8 cellular contexts compared by ENCODE assay signal in the genomic region with DNA sequence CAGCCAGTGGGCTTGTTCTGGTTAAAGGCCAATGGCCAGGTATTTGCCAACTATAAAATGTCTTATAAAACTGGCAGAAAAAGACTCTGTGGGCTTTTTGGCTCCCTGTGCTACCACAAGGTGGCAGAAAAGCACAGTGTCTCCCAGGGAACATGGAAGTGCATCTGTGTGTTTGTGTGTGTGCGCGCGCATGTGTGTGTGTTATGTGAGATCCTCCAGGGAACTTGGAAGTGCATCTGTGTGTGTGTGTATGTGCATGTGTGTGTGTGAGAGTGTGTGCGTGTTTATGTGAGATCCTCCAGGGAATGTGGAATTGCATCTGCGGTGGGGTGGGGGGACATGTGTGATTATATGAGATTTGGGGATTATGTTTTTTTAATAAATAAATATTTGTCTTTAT. TPM values are rescaled to one million over a fixed set of nuclear protein-coding genes. Genes with fewer than 3 reads are reported as not detected.
DNase-seq lines count a peak whose midpoint lies in the region; ATAC-seq and TF ChIP-seq lines count a peak whose summit lies in the region.

No MANE protein-coding gene starts in this region.

- no peak overlapping the region for H3K4me3 Mint-ChIP-seq in brain

- no peak overlapping the region for H3K27ac Mint-ChIP-seq in brain

- peaks cover 5% of the 10 kb centered on the region for H3K27me3 Mint-ChIP-seq in brain

- peaks cover 4% of the 10 kb centered on the region for H3K4me1 Mint-ChIP-seq in brain

- peak; percentile 51 to 79 for TF ChIP-seq CTCF in brain (conservative IDR thresholded peaks at IDR 0.05)

- peak; percentile 57 for DNase-seq in DMS53 treated with DMSO at 0.1 percent for 48 hours (lab: John Stamatoyannopoulos, UW; ENCODE audit: unreplicated experiment)
- DNase-seq in HUDEP-2 (lab: John Stamatoyannopoulos, UW; ENCODE audit: unreplicated experiment in 76 of 76): peak in 49 of 76 experiments; percentile 3 to 70 (median 26)
- DNase-seq in SHP77 (lab: John Stamatoyannopoulos, UW): peak; percentile 64 to 69
- DNase-seq in left lobe of liver (ENCODE audit: low spot score): no peak
- DNase-seq in stimulated activated CD8-positive, alpha-beta memory T cell treated with anti-CD3 and anti-CD28 coated beads, Interleukin-7, amount 100 ng/mL, for 48 hours (ENCODE audit: extremely low read depth in 1 of 2, low read depth in 1 of 2): peak; percentile 14 to 22
- DNase-seq in effector CD8-positive, alpha-beta T cell (lab: John Stamatoyannopoulos, UW): no peak

- H3K36me3 Mint-ChIP-seq in brain: no peaks in the 10 kb centered on the region

- H3K9me3 Mint-ChIP-seq in brain: peaks cover 5 to 12% (median 8%) of the 10 kb centered on the region in 5 experiments

- ATAC-seq in left lobe of liver (peak; percentile 78), GM19035 (IDR thresholded peaks at IDR 0.05; ENCODE audit: unreplicated experiment) (no peak)

RNA-seq across cellular contexts. Expression of a gene that starts 30.2 kb away (rescaled TPM):
- polyA plus RNA-seq in brain (ENCODE audit: insufficient read depth, low read depth, low replicate concordance): 35.6 TPM
- total RNA-seq in left lobe of liver: 13.7 TPM

Comparison
In these comparisons a context has a peak if more than half of its experiments do, and no peak if none do; other contexts are left out.
1. DNase-seq: peak in DMS53 treated with DMSO at 0.1 percent for 48 hours (single experiment), HUDEP-2 (49 of 76), SHP77 (2 of 2) and stimulated activated CD8-positive, alpha-beta memory T cell treated with anti-CD3 and anti-CD28 coated beads, Interleukin-7, amount 100 ng/mL, for 48 hours (2 of 2); none in left lobe of liver (single experiment) and effector CD8-positive, alpha-beta T cell (single experiment).